In the genomic region with DNA sequence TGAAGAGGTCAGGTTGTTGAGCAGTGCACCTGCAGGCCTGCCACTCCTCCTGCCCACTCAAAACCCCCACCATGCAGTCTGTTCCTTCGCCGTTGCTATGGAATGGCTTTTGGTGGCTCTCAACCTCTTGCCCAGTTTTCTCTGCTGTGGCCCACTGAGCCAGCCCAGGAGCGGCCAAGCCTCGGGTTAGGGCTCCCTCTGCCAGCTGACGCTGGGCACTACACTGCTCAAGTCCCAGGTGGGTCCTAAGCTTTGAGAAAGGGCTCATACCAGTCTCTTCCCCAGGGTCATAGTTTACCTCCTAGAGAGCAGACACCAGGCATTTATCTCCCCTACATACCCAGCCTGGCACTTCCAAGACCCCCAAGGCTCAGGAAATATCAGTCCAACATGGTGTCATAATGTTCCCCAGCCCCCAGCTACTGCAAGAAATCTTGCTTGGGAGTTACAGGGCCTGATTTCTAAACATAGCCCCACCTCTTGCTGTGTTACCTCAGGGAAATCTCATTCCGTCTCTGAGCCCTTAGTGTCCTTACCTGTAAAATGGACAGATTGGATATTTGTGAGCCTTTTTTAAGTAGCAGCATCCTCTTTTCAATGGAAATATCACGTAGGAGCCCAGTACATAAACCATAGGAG, we compare ENCODE assay signal across 8 cellular contexts. TPM values are rescaled to one million over a fixed set of nuclear protein-coding genes. Genes with fewer than 3 reads are reported as not detected.
DNase-seq lines count a peak whose midpoint lies in the region; ATAC-seq and TF ChIP-seq lines count a peak whose summit lies in the region.

No MANE protein-coding gene starts in this region.

- WGBS in mesendoderm (ENCODE audit: extremely low coverage, insufficient coverage, low lambda C conversion rate) = no CpG with 5 or more reads among the region's 7 CpGs

- H4K8ac ChIP-seq in mesendoderm (ENCODE audit: low read depth, low read length) = no peak overlapping the region

- H3K9ac ChIP-seq in SU-DHL-6 (ENCODE audit: low read length) (no peak overlapping the region), mesendoderm (ENCODE audit: low read length) (no peak overlapping the region)

- H3K9me3 ChIP-seq in SU-DHL-6 (ENCODE audit: insufficient read depth, low read length) = no peaks in the 10 kb centered on the region

- H3K36me3 ChIP-seq in SU-DHL-6 (ENCODE audit: low read length) = no peaks in the 10 kb centered on the region
- no peaks in the 10 kb centered on the region for H3K36me3 ChIP-seq in mesendoderm (ENCODE audit: control insufficient read depth, insufficient read depth, low read length)

- peak; percentile 52 for DNase-seq in DMS79 (lab: John Stamatoyannopoulos, UW)
- peak; percentile 41 to 52 for DNase-seq in Kasumi-1 (lab: John Stamatoyannopoulos, UW)
- peak; percentile 79 for DNase-seq in endothelial cell (ENCODE audit: low spot score)
- peak; percentile 70 for DNase-seq in mesendoderm
- no peak for DNase-seq in SKM-1 (lab: John Stamatoyannopoulos, UW; ENCODE audit: unreplicated experiment)

- no peaks in the 10 kb centered on the region for H3K9me2 ChIP-seq in SU-DHL-6 (replicated peaks; ENCODE audit: insufficient read depth, low read length)

- H4K5ac ChIP-seq in mesendoderm (ENCODE audit: low read length) = no peak overlapping the region

- peak; percentile 60 for TF ChIP-seq CTCF in SU-DHL-6 (IDR thresholded peaks at IDR 0.05; ENCODE audit: insufficient read depth, low read length, poor library complexity, severe bottlenecking)
- peak; percentile 68 for TF ChIP-seq CTCF in endothelial cell (IDR thresholded peaks at IDR 0.05; ENCODE audit: unreplicated experiment)

- no peak overlapping the region for H3K27ac Mint-ChIP-seq in endothelial cell (ENCODE audit: unreplicated experiment)

- no peak overlapping the region for H2AFZ ChIP-seq in SU-DHL-6 (ENCODE audit: low read depth, low read length, severe bottlenecking)

- no peak overlapping the region for H3K23ac ChIP-seq in mesendoderm (ENCODE audit: low read length)

- H2BK15ac ChIP-seq in mesendoderm (replicated peaks; ENCODE audit: low read depth) = no peak overlapping the region

- H3K4me3 ChIP-seq in SU-DHL-6 (ENCODE audit: insufficient read depth, low read length, poor library complexity, severe bottlenecking) = no peak overlapping the region
- no peak overlapping the region for H3K4me3 ChIP-seq in mesendoderm (ENCODE audit: low read length)

- no peaks in the 10 kb centered on the region for H3K79me1 ChIP-seq in mesendoderm (ENCODE audit: low read length)

- no peak overlapping the region for H3K18ac ChIP-seq in mesendoderm (ENCODE audit: low read length)

- H3K27ac ChIP-seq in SU-DHL-6 (ENCODE audit: low read depth, low read length) (no peak overlapping the region), mesendoderm (ENCODE audit: low read depth, low read length) (no peak overlapping the region)

- no peak overlapping the region for H2BK5ac ChIP-seq in mesendoderm (ENCODE audit: low read length)

- H3K79me2 ChIP-seq in SU-DHL-6 (ENCODE audit: insufficient read depth, low read length) = no peaks in the 10 kb centered on the region
- no peaks in the 10 kb centered on the region for H3K79me2 ChIP-seq in mesendoderm (ENCODE audit: control insufficient read depth, insufficient read depth, low read length)

- H3K56ac ChIP-seq in mesendoderm (ENCODE audit: low read length) = no peak overlapping the region

- no peak overlapping the region for H2AK5ac ChIP-seq in mesendoderm (ENCODE audit: low read length)

- H3K36me3 Mint-ChIP-seq in endothelial cell (ENCODE audit: low read depth, unreplicated experiment) = no peaks in the 10 kb centered on the region

- peaks cover under 1% of the 10 kb centered on the region for H3K4me1 Mint-ChIP-seq in endothelial cell (ENCODE audit: unreplicated experiment)

- H3F3A ChIP-seq in SU-DHL-6 (ENCODE audit: insufficient read depth) = no peaks in the 10 kb centered on the region

- no peak overlapping the region for H3K4me3 Mint-ChIP-seq in endothelial cell (ENCODE audit: unreplicated experiment)

- no peak overlapping the region for H3K4me2 ChIP-seq in SU-DHL-6 (ENCODE audit: low read depth, low read length, poor library complexity, severe bottlenecking)
- no peak overlapping the region for H3K4me2 ChIP-seq in mesendoderm (ENCODE audit: low read length)

- peak; percentile 46 for ATAC-seq in GM19397 (IDR thresholded peaks at IDR 0.05; ENCODE audit: unreplicated experiment)
- no peak for ATAC-seq in GM18870 (IDR thresholded peaks at IDR 0.05; ENCODE audit: unreplicated experiment)

- H2BK120ac ChIP-seq in mesendoderm (ENCODE audit: low read depth, low read length) = no peak overlapping the region

- H3K4me1 ChIP-seq in mesendoderm (ENCODE audit: control insufficient read depth, low read depth, low read length) = no peaks in the 10 kb centered on the region

- no peaks in the 10 kb centered on the region for H3K27me3 ChIP-seq in SU-DHL-6 (ENCODE audit: low read length)
- H3K27me3 ChIP-seq in mesendoderm (ENCODE audit: insufficient read depth, low read length, poor library complexity) = no peaks in the 10 kb centered on the region

- no peaks in the 10 kb centered on the region for H4K20me1 ChIP-seq in SU-DHL-6 (ENCODE audit: low read depth, low read length)

- no peak overlapping the region for H3K4ac ChIP-seq in mesendoderm (ENCODE audit: low read depth, low read length)

- H3K9me3 Mint-ChIP-seq in endothelial cell (ENCODE audit: unreplicated experiment) = no peaks in the 10 kb centered on the region

- H3K27me3 Mint-ChIP-seq in endothelial cell (ENCODE audit: unreplicated experiment) = peaks cover 10% of the 10 kb centered on the region

RNA-seq across cellular contexts. Expression of gene TSPAN11, which starts 59.4 kb away (rescaled TPM):
- total RNA-seq in endothelial cell (ENCODE audit: unreplicated experiment) = 3.6 TPM
- polyA plus RNA-seq in mesendoderm (2013, experiment 1 of 2) = 0.76 TPM
- 0.53 TPM for polyA plus RNA-seq in mesendoderm (2013, experiment 2 of 2)
